Comparison of ENCODE assay signal across 1 cellular context in the genomic region with DNA sequence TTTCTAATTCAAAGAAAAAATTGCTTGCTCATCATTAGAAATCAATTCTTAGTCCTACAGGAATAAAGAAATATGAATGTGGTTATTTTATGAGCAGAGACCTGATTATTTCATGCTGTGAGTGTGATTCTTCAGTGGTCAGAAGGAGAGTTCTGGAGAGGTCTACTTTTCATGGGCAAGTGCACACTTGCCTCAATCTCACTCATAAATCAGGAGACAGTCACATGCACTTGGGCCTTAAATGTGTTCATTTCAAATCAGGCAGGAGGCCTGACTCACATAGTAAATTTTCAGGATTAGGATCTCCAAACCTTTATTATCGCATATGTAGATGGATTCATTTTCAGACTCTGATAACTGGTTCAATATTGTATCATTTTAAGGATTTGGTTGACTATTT.
TF ChIP-seq lines count a peak whose summit lies in the region.

No MANE protein-coding gene starts in this region.

TF ChIP-seq in neural cell, 6 proteins besides CTCF, POLR2A, EP300 and RAD21 (continued from another document):
- TF ChIP-seq, protein P1, sequence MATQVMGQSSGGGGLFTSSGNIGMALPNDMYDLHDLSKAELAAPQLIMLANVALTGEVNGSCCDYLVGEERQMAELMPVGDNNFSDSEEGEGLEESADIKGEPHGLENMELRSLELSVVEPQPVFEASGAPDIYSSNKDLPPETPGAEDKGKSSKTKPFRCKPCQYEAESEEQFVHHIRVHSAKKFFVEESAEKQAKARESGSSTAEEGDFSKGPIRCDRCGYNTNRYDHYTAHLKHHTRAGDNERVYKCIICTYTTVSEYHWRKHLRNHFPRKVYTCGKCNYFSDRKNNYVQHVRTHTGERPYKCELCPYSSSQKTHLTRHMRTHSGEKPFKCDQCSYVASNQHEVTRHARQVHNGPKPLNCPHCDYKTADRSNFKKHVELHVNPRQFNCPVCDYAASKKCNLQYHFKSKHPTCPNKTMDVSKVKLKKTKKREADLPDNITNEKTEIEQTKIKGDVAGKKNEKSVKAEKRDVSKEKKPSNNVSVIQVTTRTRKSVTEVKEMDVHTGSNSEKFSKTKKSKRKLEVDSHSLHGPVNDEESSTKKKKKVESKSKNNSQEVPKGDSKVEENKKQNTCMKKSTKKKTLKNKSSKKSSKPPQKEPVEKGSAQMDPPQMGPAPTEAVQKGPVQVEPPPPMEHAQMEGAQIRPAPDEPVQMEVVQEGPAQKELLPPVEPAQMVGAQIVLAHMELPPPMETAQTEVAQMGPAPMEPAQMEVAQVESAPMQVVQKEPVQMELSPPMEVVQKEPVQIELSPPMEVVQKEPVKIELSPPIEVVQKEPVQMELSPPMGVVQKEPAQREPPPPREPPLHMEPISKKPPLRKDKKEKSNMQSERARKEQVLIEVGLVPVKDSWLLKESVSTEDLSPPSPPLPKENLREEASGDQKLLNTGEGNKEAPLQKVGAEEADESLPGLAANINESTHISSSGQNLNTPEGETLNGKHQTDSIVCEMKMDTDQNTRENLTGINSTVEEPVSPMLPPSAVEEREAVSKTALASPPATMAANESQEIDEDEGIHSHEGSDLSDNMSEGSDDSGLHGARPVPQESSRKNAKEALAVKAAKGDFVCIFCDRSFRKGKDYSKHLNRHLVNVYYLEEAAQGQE (IDR thresholded peaks at IDR 0.05; ENCODE audit: borderline replicate concordance) = no peak
- TF ChIP-seq EZH2 (IDR thresholded peaks at IDR 0.05; ENCODE audit: borderline replicate concordance, insufficient read depth, low read length, poor library complexity, severe bottlenecking) (no peak), SMC3 (conservative IDR thresholded peaks at IDR 0.05; ENCODE audit: poor library complexity) (no peak)
TF ChIP-seq in neural cell: peak in this region for 0.
